ENCODE assay signal across 8 cellular contexts in the genomic region with DNA sequence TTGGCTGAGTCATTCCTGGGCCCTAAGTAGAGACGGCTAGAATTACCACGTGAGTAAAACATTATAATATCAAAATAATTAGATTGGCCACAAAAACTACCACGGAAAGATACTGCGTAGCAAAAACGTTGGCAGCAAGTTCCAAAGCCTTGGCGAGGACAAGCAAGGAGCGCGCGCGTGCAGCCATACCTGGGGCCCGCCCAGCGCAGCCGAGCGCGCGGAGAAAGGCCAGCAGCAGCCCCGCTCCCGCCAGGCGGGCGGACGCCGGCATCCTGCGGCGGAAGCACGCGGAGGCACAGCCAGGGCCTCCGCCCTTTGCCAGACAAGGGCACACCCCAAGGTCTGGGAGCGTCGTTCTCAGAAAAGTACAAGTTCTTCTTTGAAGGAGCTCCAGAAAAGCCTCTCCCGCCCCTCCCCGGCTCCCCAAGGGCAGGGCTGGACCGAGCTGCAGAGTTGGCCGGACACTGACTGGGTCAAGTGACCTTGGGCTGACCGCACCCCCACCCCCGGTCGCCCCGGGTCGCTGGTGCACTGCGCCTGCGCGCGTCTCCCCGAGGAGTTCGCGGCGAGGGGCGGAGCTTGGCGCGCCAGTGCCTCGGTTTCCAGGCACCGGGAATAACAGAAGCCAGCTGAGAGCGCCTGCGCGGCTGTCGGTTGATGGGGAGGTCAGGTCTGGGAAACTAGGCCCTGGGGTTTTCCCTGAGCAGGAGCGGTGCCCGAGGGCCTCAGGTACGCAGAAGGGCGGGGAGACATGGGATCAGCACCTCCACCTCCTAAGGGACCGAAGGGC. TPM values are rescaled to one million over a fixed set of nuclear protein-coding genes. Genes with fewer than 3 reads are reported as not detected.
A peak's percentile ranks its signal among the peaks of the same experiment; 100 is the strongest.
DNase-seq lines count a peak whose midpoint lies in the region; ATAC-seq and TF ChIP-seq lines count a peak whose summit lies in the region.

A gene with protein sequence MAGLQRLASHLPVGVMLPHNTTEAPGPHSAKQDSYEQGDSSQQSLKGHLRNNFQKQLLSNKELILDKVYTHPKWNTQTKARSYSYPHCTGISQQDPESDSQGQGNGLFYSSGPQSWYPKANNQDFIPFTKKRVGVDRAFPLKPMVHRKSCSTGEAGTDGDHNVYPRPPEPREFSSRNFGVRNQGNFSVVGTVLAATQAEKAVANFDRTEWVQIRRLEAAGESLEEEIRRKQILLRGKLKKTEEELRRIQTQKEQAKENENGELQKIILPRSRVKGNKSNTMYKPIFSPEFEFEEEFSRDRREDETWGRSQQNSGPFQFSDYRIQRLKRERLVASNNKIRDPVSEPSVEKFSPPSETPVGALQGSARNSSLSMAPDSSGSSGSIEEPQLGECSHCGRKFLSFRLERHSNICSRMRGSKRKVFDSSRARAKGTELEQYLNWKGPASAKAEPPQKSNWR (plus strand): TSS at position 621 of the 790 bp plus-strand sequence. CDS start 933 bp downstream, outside the sequence.

- CTCF ChIA-PET in A673 (lab: Charles Lee): no interaction called here
- CTCF ChIA-PET in activated CD8-positive, alpha-beta T cell treated with anti-CD3 and anti-CD28 coated beads for 36 hours (lab: Charles Lee): interaction anchor here (0.8 to 1.3 kb wide), 5 partner anchors 19 to 210 kb away, joined by 3 to 6 read pairs (median 4); no protein-coding TSS in a partner anchor

- H3K36me3 ChIP-seq in A673 (ENCODE audit: insufficient read depth, low read length, poor library complexity, severe bottlenecking) (no peaks in the 10 kb centered on the region), lung (ENCODE audit: control insufficient read depth in 2 of 2, insufficient read depth in 2 of 2, low read length in 2 of 2) (no peaks in the 10 kb centered on the region)
- no peaks in the 10 kb centered on the region for H3K36me3 ChIP-seq in effector memory CD4-positive, alpha-beta T cell (ENCODE audit: control insufficient read depth, insufficient read depth, low read length)

- ATAC-seq in GM18867 (IDR thresholded peaks at IDR 0.05; ENCODE audit: unreplicated experiment): peak; percentile 75
- ATAC-seq in HG03342 (IDR thresholded peaks at IDR 0.05; ENCODE audit: unreplicated experiment): peak; percentile 61
- ATAC-seq in activated CD8-positive, alpha-beta T cell treated with anti-CD3 and anti-CD28 coated beads for 36 hours: peak; percentile 92
- peak; percentile 96 for ATAC-seq in lung (ENCODE audit: insufficient read depth, low FRiP score)

- peaks cover 5% of the 10 kb centered on the region for H3K4me1 Mint-ChIP-seq in activated CD8-positive, alpha-beta T cell treated with anti-CD3 and anti-CD28 coated beads for 36 hours (ENCODE audit: low read depth)

- H3K4me3 ChIP-seq in A673 (ENCODE audit: low read depth, low read length, poor library complexity, severe bottlenecking): peak within 1 kb of the TSS; percentile 52
- H3K4me3 ChIP-seq in effector memory CD4-positive, alpha-beta T cell (ENCODE audit: insufficient read depth, low read depth, low read length, poor library complexity, severe bottlenecking): peak within 1 kb of the TSS; percentile 66
- peak within 1 kb of the TSS; percentile 45 for H3K4me3 ChIP-seq in lung

- H3K9me3 Mint-ChIP-seq in activated CD8-positive, alpha-beta T cell treated with anti-CD3 and anti-CD28 coated beads for 36 hours: no peaks in the 10 kb centered on the region

- TF ChIP-seq CTCF in A673 (conservative IDR thresholded peaks at IDR 0.05; ENCODE audit: low read depth, low read length): no peak
- no peak for TF ChIP-seq CTCF in activated CD8-positive, alpha-beta T cell treated with anti-CD3 and anti-CD28 coated beads for 36 hours (IDR thresholded peaks at IDR 0.05)
- no peak for TF ChIP-seq CTCF in lung (IDR thresholded peaks at IDR 0.05; ENCODE audit: control extremely low read depth, extremely low read depth)

- H3K27me3 Mint-ChIP-seq in activated CD8-positive, alpha-beta T cell treated with anti-CD3 and anti-CD28 coated beads for 36 hours: no peaks in the 10 kb centered on the region

- H3K9me3 ChIP-seq in A673 (ENCODE audit: low read depth, low read length, poor library complexity, severe bottlenecking): no peaks in the 10 kb centered on the region
- no peaks in the 10 kb centered on the region for H3K9me3 ChIP-seq in effector memory CD4-positive, alpha-beta T cell (ENCODE audit: control insufficient read depth, low read length)
- no peaks in the 10 kb centered on the region for H3K9me3 ChIP-seq in lung (ENCODE audit: control insufficient read depth in 2 of 2, insufficient read depth in 1 of 2, low read length in 1 of 2)

- no peak within 1 kb of the TSS for H3K4me3 Mint-ChIP-seq in activated CD8-positive, alpha-beta T cell treated with anti-CD3 and anti-CD28 coated beads for 36 hours

- no peak within 1 kb of the TSS for H3K27ac Mint-ChIP-seq in activated CD8-positive, alpha-beta T cell treated with anti-CD3 and anti-CD28 coated beads for 36 hours

- BruUV-seq in A673 (replicated peaks; lab: Mats Ljungman, UMichigan): no TSS peak

- peaks cover 18% of the 10 kb centered on the region for H3K4me1 ChIP-seq in A673 (ENCODE audit: insufficient read depth, low read length, poor library complexity, severe bottlenecking)
- H3K4me1 ChIP-seq in effector memory CD4-positive, alpha-beta T cell (ENCODE audit: control insufficient read depth, insufficient read depth, low read length, poor library complexity, severe bottlenecking): peaks cover 8% of the 10 kb centered on the region
- H3K4me1 ChIP-seq in lung (ENCODE audit: control insufficient read depth in 2 of 2, insufficient read depth in 2 of 2, low read length in 2 of 2): peaks cover 3 to 8% of the 10 kb centered on the region in 2 donors

- H3K27ac ChIP-seq in A673 (ENCODE audit: low read depth, low read length, poor library complexity, severe bottlenecking) (peak within 1 kb of the TSS; percentile 85), lung (ENCODE audit: low read depth in 1 of 2, low read length in 1 of 2) (peak within 1 kb of the TSS; percentile 88 to 93)
- peak within 1 kb of the TSS; percentile 30 for H3K27ac ChIP-seq in effector memory CD4-positive, alpha-beta T cell (ENCODE audit: insufficient read depth, low read length, poor library complexity, severe bottlenecking)

- peak; percentile 67 for DNase-seq in A673 (ENCODE audit: low spot score)
- peak; percentile 81 for DNase-seq in NCI-H526 treated with DMSO at 0.1 percent for 48 hours (lab: John Stamatoyannopoulos, UW)
- peak; percentile 56 for DNase-seq in activated CD8-positive, alpha-beta T cell treated with anti-CD3 and anti-CD28 coated beads for 36 hours
- peak; percentile 6 to 50 (median 18) for DNase-seq in effector memory CD4-positive, alpha-beta T cell
- DNase-seq in lung (ENCODE audit: low spot score): peak; percentile 96
- peak; percentile 43 to 78 (median 50) for DNase-seq in stimulated activated CD4-positive, alpha-beta T cell treated with anti-CD3 and anti-CD28 coated beads, TNF-alpha, amount 100 ng/mL, for 24 hours (ENCODE audit: low read depth in 3 of 3)

- H3K36me3 Mint-ChIP-seq in activated CD8-positive, alpha-beta T cell treated with anti-CD3 and anti-CD28 coated beads for 36 hours (ENCODE audit: low read depth): no peaks in the 10 kb centered on the region

- POLR2A ChIA-PET in A673 (lab: Charles Lee; ENCODE audit: low non-redundant PET): no interaction called here
- POLR2A ChIA-PET in activated CD8-positive, alpha-beta T cell treated with anti-CD3 and anti-CD28 coated beads for 36 hours (lab: Charles Lee): interaction anchor here (0.6 to 1.5 kb wide), 5 partner anchors 19 to 306 kb away, joined by 3 to 6 read pairs (median 4); a partner anchor contains a TSS

- intact Hi-C loops in A673 (cut with micrococcal nuclease; ENCODE audit: unreplicated experiment): loop anchor here (5.0 kb wide), 1 partner anchor 117 kb away; no protein-coding TSS in a partner anchor
- intact Hi-C loops in activated CD8-positive, alpha-beta T cell treated with anti-CD3 and anti-CD28 coated beads for 36 hours (cut with micrococcal nuclease): no loop called here

- 3 to 4% methylated on average over 60 of the region's 60 CpGs for whole genome bisulfite sequencing in lung, 2 donors

- H3K27me3 ChIP-seq in A673 (replicated peaks; ENCODE audit: insufficient read depth, low read depth, low read length, poor library complexity): no peaks in the 10 kb centered on the region
- no peaks in the 10 kb centered on the region for H3K27me3 ChIP-seq in effector memory CD4-positive, alpha-beta T cell (replicated peaks; ENCODE audit: control insufficient read depth, insufficient read depth, low read length, poor library complexity, severe bottlenecking)
- no peaks in the 10 kb centered on the region for H3K27me3 ChIP-seq in lung (ENCODE audit: control insufficient read depth, insufficient read depth)

RNA-seq across cellular contexts. Expression of the gene that starts here (rescaled TPM):
- total RNA-seq in A673 (2021) (1.0 TPM in 2 replicates), lung (1 to 10 TPM; 5.6 to 6.7 TPM)
- total RNA-seq in activated CD8-positive, alpha-beta T cell treated with anti-CD3 and anti-CD28 coated beads for 36 hours: under 1 TPM; 0.41 to 0.45 TPM
- 1 to 10 TPM; 2.7 to 7.6 TPM for polyA plus RNA-seq in lung

Comparison
In these comparisons a context has a peak if more than half of its experiments do, and no peak if none do; other contexts are left out.
1. Peak in every context shown above with its lines: DNase-seq, ATAC-seq, H3K4me3 ChIP-seq and H3K27ac ChIP-seq.
2. Peak in DNase-seq and ATAC-seq in activated CD8-positive, alpha-beta T cell treated with anti-CD3 and anti-CD28 coated beads for 36 hours; RNA of the gene not detected or under 1 TPM.
3. DNase-seq: peak in every context shown above with its lines; median percentile 96 in lung; 81 in NCI-H526 treated with DMSO at 0.1 percent for 48 hours; 67 in A673; 56 in activated CD8-positive, alpha-beta T cell treated with anti-CD3 and anti-CD28 coated beads for 36 hours; 50 in stimulated activated CD4-positive, alpha-beta T cell treated with anti-CD3 and anti-CD28 coated beads, TNF-alpha, amount 100 ng/mL, for 24 hours; 18 in effector memory CD4-positive, alpha-beta T cell.
4. H3K27ac ChIP-seq: peak in every context shown above with its lines; median percentile 90 in lung; 85 in A673; 30 in effector memory CD4-positive, alpha-beta T cell.